In genomic region chr2:22281033-22281432, GRCh38 we compare ENCODE assay signal across 3 cellular contexts.
TF ChIP-seq lines count a peak whose summit lies in the region.

No MANE protein-coding gene starts in this region.

TF ChIP-seq in liver, 16 proteins besides CTCF, POLR2A, EP300 and RAD21 (continued from another document):
- TF ChIP-seq ZBTB33 (IDR thresholded peaks at IDR 0.05) (no peak), ATF3 (IDR thresholded peaks at IDR 0.05) (no peak), JUND (IDR thresholded peaks at IDR 0.05) (peak in 1 of 2 donors; percentile 42), EGR1 (IDR thresholded peaks at IDR 0.05; ENCODE audit: low read depth in 2 of 2) (no peak), REST (IDR thresholded peaks at IDR 0.05) (no peak), RXRA (IDR thresholded peaks at IDR 0.05) (peak; percentile 54 to 55), SP1 (IDR thresholded peaks at IDR 0.05) (peak; percentile 32), GABPA (IDR thresholded peaks at IDR 0.05 in 1 of 2, conservative IDR thresholded peaks at IDR 0.05 in 1 of 2) (no peak)
TF ChIP-seq in liver: peak in this region for 4.

TF ChIP-seq in HepG2, 621 proteins besides CTCF, POLR2A, EP300 and RAD21 (continued from another document):
- TF ChIP-seq BCLAF1 (IDR thresholded peaks at IDR 0.05) (no peak), SIN3B (IDR thresholded peaks at IDR 0.05; ENCODE audit: low read length) (no peak), FOXC1 (CRISPR knock-in tag; IDR thresholded peaks at IDR 0.05; ENCODE audit: borderline replicate concordance) (no peak)

TF ChIP-seq in PFSK-1, 5 proteins besides CTCF, POLR2A, EP300 and RAD21 (continued from another document):
- peak; percentile 19 to 39; a peak in 1 of 4 replicates for TF ChIP-seq REST (IDR thresholded peaks at IDR 0.05; ENCODE audit: insufficient read depth in 1 of 2, low read depth in 2 of 2, low read length in 2 of 2)
TF ChIP-seq in PFSK-1: peak in this region for 1.
